1 cellular context compared by ENCODE assay signal in the genomic region with DNA sequence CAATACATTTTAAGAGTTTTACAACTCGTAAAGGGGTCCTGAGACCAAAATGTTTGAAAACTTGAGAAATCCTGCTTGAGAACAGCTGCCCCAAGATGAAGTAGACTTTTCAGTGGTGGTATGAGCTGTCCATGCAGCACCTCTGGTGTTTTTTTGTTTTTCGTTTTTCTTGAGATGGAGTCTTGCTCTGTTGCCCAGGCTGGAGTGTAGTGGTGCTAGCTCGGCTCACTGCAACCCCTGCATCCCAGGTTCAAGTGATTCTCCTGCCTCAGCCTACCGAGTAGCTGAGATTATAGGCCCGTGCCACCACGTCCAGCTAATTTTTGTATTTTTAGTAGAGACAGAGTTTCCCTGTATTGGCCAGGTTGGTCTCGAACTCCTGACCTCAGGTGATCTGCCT.
A peak's percentile ranks its signal among the peaks of the same experiment; 100 is the strongest.
TF ChIP-seq lines count a peak whose summit lies in the region.

No MANE protein-coding gene starts in this region.

TF ChIP-seq in K562, 482 proteins besides CTCF, POLR2A, EP300 and RAD21:
- TF ChIP-seq ZNF121 (CRISPR knock-in tag; conservative IDR thresholded peaks at IDR 0.05): peak; percentile 61
- TF ChIP-seq HNRNPUL1 (IDR thresholded peaks at IDR 0.05; ENCODE audit: low read length): no peak
TF ChIP-seq in K562: peak in this region for 1.
